In the genomic region with DNA sequence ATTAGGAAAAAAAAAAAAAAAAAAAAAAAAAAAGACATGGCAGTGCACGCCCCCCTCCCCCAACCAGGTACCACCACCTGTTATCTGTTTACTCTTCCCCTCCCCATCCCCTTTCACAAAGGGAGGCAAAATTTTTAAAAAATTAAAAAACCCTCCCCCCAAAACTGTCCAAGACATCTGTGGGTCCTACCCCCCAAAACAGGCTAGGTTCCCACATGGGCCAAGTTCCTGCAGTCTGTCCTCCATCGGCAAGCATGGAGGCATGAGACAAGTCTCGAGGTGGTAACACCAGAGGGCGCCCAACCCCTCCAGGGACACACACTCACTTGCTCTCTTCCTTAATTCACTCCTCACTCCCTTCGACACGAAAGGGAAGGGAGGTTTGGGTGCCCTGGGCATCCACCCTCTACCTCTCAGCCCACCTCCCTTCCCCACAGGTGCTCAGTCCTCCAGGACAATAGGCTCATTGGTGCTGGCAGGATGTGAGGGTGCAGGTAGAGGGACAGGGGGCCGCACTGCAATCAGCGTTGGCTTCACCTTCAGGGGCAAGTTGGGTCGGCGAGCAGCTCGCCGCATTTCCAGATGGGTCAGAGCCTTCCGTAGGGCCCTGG, we compare ENCODE assay signal across 8 cellular contexts. TPM values are rescaled to one million over a fixed set of nuclear protein-coding genes. Genes with fewer than 3 reads are reported as not detected.
DNase-seq lines count a peak whose midpoint lies in the region; ATAC-seq and TF ChIP-seq lines count a peak whose summit lies in the region.

No MANE protein-coding gene starts in this region.

- H3K27me3 Mint-ChIP-seq in activated CD4-positive, alpha-beta T cell treated with anti-CD3 and anti-CD28 coated beads for 36 hours, result no peaks in the 10 kb centered on the region

- intact Hi-C loops in activated CD4-positive, alpha-beta T cell treated with anti-CD3 and anti-CD28 coated beads for 36 hours (cut with DNase I, micrococcal nuclease), result loop anchor here (1.0 to 5.0 kb wide), 4 partner anchors 99 to 269 kb away; a partner anchor contains a TSS
- intact Hi-C loops in colonic mucosa (cut with DNase I), result loop anchor here (10.0 kb wide), 1 partner anchor 101 kb away; no protein-coding TSS in a partner anchor
- intact Hi-C loops in lower lobe of right lung (cut with DNase I), result no loop called here

- H3K4me1 ChIP-seq in colonic mucosa (peaks cover 20% of the 10 kb centered on the region), lower lobe of right lung (peaks cover 36% of the 10 kb centered on the region)

- no peak overlapping the region for H3K9ac ChIP-seq in colonic mucosa (ENCODE audit: low read depth in 2 of 2, low read length in 2 of 2)

- H3K4me3 Mint-ChIP-seq in activated CD4-positive, alpha-beta T cell treated with anti-CD3 and anti-CD28 coated beads for 36 hours, result peak overlapping the region; percentile 58

- CTCF ChIA-PET in activated CD4-positive, alpha-beta T cell treated with anti-CD3 and anti-CD28 coated beads for 36 hours (lab: Charles Lee), result interaction anchor here (0.5 to 3.4 kb wide), 17 partner anchors 17 to 1281 kb away, joined by 3 to 21 read pairs (median 5); a partner anchor contains a TSS

- DNase-seq in NCI-H446 (lab: John Stamatoyannopoulos, UW), result peak; percentile 39 to 74
- no peak for DNase-seq in NCI-H446 treated with DMSO at 0.1 percent for 48 hours (lab: John Stamatoyannopoulos, UW)
- DNase-seq in NCI-H2227 (lab: John Stamatoyannopoulos, UW; ENCODE audit: unreplicated experiment), result peak; percentile 78
- DNase-seq in activated CD4-positive, alpha-beta T cell treated with anti-CD3 and anti-CD28 coated beads for 36 hours, result peak; percentile 91
- peak; percentile 88 for DNase-seq in colonic mucosa
- DNase-seq in lower lobe of right lung, result peak; percentile 90
- peak; percentile 57 to 58 for DNase-seq in stimulated activated CD8-positive, alpha-beta memory T cell treated with anti-CD3 and anti-CD28 coated beads, Interleukin-15, amount 100 ng/mL, for 48 hours (ENCODE audit: low read depth in 2 of 2)

- peaks cover 70% of the 10 kb centered on the region for H3K36me3 Mint-ChIP-seq in activated CD4-positive, alpha-beta T cell treated with anti-CD3 and anti-CD28 coated beads for 36 hours (ENCODE audit: low read depth)

- peak; percentile 30 for ATAC-seq in activated CD4-positive, alpha-beta T cell treated with anti-CD3 and anti-CD28 coated beads for 36 hours
- ATAC-seq in lower lobe of right lung (peak; percentile 39 to 54), GM19395 (IDR thresholded peaks at IDR 0.05; ENCODE audit: unreplicated experiment) (no peak)

- TF ChIP-seq CTCF in colonic mucosa (IDR thresholded peaks at IDR 0.05) (peak; percentile 64), lower lobe of right lung (IDR thresholded peaks at IDR 0.05) (peak; percentile 64)

- H3K27ac Mint-ChIP-seq in activated CD4-positive, alpha-beta T cell treated with anti-CD3 and anti-CD28 coated beads for 36 hours, result peak overlapping the region; percentile 88

- H3K4me3 ChIP-seq in colonic mucosa, result no peak overlapping the region
- H3K4me3 ChIP-seq in lower lobe of right lung, result no peak overlapping the region

- H3K9me3 Mint-ChIP-seq in activated CD4-positive, alpha-beta T cell treated with anti-CD3 and anti-CD28 coated beads for 36 hours (ENCODE audit: low read depth), result no peaks in the 10 kb centered on the region

- POLR2A ChIA-PET in activated CD4-positive, alpha-beta T cell treated with anti-CD3 and anti-CD28 coated beads for 36 hours (lab: Charles Lee), result interaction anchor here (0.6 to 2.9 kb wide), 7 partner anchors 7 to 247 kb away, joined by 3 to 81 read pairs (median 21); a partner anchor contains a TSS

- H3K27me3 ChIP-seq in colonic mucosa (no peaks in the 10 kb centered on the region), lower lobe of right lung (ENCODE audit: low read depth) (no peaks in the 10 kb centered on the region)

- H3K9me3 ChIP-seq in colonic mucosa, result no peaks in the 10 kb centered on the region
- H3K9me3 ChIP-seq in lower lobe of right lung, result no peaks in the 10 kb centered on the region

- peaks cover 57% of the 10 kb centered on the region for H3K4me1 Mint-ChIP-seq in activated CD4-positive, alpha-beta T cell treated with anti-CD3 and anti-CD28 coated beads for 36 hours

- no peak overlapping the region for H3K27ac ChIP-seq in colonic mucosa
- H3K27ac ChIP-seq in lower lobe of right lung, result no peak overlapping the region

- H3K36me3 ChIP-seq in colonic mucosa, result peaks cover 6% of the 10 kb centered on the region
- H3K36me3 ChIP-seq in lower lobe of right lung, result peaks cover 56% of the 10 kb centered on the region

RNA-seq across cellular contexts. Expression of a gene that starts 2.2 kb away (rescaled TPM):
- 10 to 100 TPM; 32.5 to 36.0 TPM for total RNA-seq in activated CD4-positive, alpha-beta T cell treated with anti-CD3 and anti-CD28 coated beads for 36 hours
- 10 to 100 TPM; 11.1 to 26.2 TPM for total RNA-seq in colonic mucosa
- 15.8 TPM for total RNA-seq in lower lobe of right lung

RNA-seq across cellular contexts. Expression of a gene that starts 8.1 kb away (rescaled TPM):
- total RNA-seq in activated CD4-positive, alpha-beta T cell treated with anti-CD3 and anti-CD28 coated beads for 36 hours, result 100 to 1,000 TPM; 159 to 179 TPM
- 100 to 1,000 TPM in 1 of 2 donors, 10 to 100 TPM in 1; 91.0 to 133 TPM for total RNA-seq in colonic mucosa
- 68.4 TPM for total RNA-seq in lower lobe of right lung

RNA-seq across cellular contexts. Expression of a gene that starts 19.0 kb away (rescaled TPM):
- 100 to 1,000 TPM; 101 to 112 TPM for total RNA-seq in activated CD4-positive, alpha-beta T cell treated with anti-CD3 and anti-CD28 coated beads for 36 hours
- 10 to 100 TPM; 37.5 to 58.7 TPM for total RNA-seq in colonic mucosa
- 69.3 TPM for total RNA-seq in lower lobe of right lung

RNA-seq across cellular contexts. Expression of a gene that starts 19.5 kb away (rescaled TPM):
- total RNA-seq in activated CD4-positive, alpha-beta T cell treated with anti-CD3 and anti-CD28 coated beads for 36 hours, result 1 to 10 TPM; 1.5 to 1.9 TPM
- total RNA-seq in colonic mucosa (1 to 10 TPM; 3.2 to 3.6 TPM), lower lobe of right lung (5.6 TPM)

RNA-seq across cellular contexts. Expression of a gene that starts 19.8 kb away (rescaled TPM):
- total RNA-seq in activated CD4-positive, alpha-beta T cell treated with anti-CD3 and anti-CD28 coated beads for 36 hours, result 1,000 to 10,000 TPM; 1,986 to 2,351 TPM
- 1,000 to 10,000 TPM; 1,328 to 1,358 TPM for total RNA-seq in colonic mucosa
- total RNA-seq in lower lobe of right lung, result 899 TPM
